9 cellular contexts compared by ENCODE assay signal in the genomic region with DNA sequence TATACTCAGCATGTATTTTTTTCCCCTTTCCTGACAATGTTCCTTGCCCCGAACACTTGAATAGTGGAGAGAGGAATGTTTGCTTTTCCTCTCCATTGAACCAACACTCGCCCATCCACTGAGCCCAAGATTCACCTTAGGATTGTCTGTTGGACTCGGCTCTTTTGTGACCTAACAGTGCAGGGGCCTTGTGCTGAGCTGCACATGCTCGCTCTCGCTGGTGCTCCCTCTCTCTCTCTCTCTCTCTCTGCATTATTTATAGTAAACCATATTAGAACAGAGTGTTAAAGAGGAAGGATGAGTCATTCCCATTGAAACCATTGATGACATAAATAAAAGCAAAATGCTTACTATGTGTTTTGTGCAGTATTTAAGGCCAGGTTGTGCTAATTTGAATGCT. TPM values are rescaled to one million over a fixed set of nuclear protein-coding genes. Genes with fewer than 3 reads are reported as not detected.
DNase-seq lines count a peak whose midpoint lies in the region; ATAC-seq, FAIRE-seq and TF ChIP-seq lines count a peak whose summit lies in the region.
"Had no signal": no experiment of that assay in that cellular context is flagged by ENCODE, and none has a peak within 500 bp of the region (broad histone marks: within the 10 kb centered on the region; RNA-seq: fewer than 3 reads in every experiment).

No MANE protein-coding gene starts in this region.

- TF ChIP-seq EP300 in SK-N-SH (IDR thresholded peaks at IDR 0.05; ENCODE audit: borderline replicate concordance in 1 of 2, low read depth in 1 of 2, low read length in 1 of 2): no peak

- no peaks in the 10 kb centered on the region for H3K27me3 Mint-ChIP-seq in progenitor cell of endocrine pancreas

- TF ChIP-seq CTCF in RWPE2 (IDR thresholded peaks at IDR 0.05; ENCODE audit: poor library complexity, severe bottlenecking) (no peak), endothelial cell of umbilical vein (IDR thresholded peaks at IDR 0.05; ENCODE audit: extremely low read depth in 1 of 2, insufficient read depth in 1 of 2, low read depth in 1 of 2, low read length in 2 of 2) (no peak), progenitor cell of endocrine pancreas (IDR thresholded peaks at IDR 0.05; ENCODE audit: unreplicated experiment) (no peak), SK-N-SH (IDR thresholded peaks at IDR 0.05) (no peak), WERI-Rb-1 (IDR thresholded peaks at IDR 0.05; ENCODE audit: low read depth, low read length) (no peak)

- H3K4me1 Mint-ChIP-seq in progenitor cell of endocrine pancreas (ENCODE audit: low read depth): peaks cover 84% of the 10 kb centered on the region

- no peaks in the 10 kb centered on the region for H3K9me2 ChIP-seq in SK-N-SH

- intact Hi-C loops in endothelial cell of umbilical vein (cut with micrococcal nuclease): loop anchor here (1.0 to 2.0 kb wide), 5 partner anchors 19 to 99 kb away; no protein-coding TSS in a partner anchor

- peak; percentile 70 for ATAC-seq in RWPE2 (ENCODE audit: low read depth)
- no peak for ATAC-seq in HG02870 (IDR thresholded peaks at IDR 0.05; ENCODE audit: unreplicated experiment)
- ATAC-seq in GM19463 (IDR thresholded peaks at IDR 0.05; ENCODE audit: unreplicated experiment): no peak

- TF ChIP-seq RAD21 in SK-N-SH (IDR thresholded peaks at IDR 0.05; ENCODE audit: low read length): no peak

- peaks cover 1% of the 10 kb centered on the region for H3K36me3 Mint-ChIP-seq in progenitor cell of endocrine pancreas (ENCODE audit: insufficient read depth)

- FAIRE-seq in endothelial cell of umbilical vein (lab: Jason Lieb, UNC): peak; percentile 91

- DNase-seq in DMS53 treated with DMSO at 0.1 percent for 48 hours (lab: John Stamatoyannopoulos, UW; ENCODE audit: unreplicated experiment) (peak; percentile 92), RWPE2 (ENCODE audit: low spot score) (no peak), endothelial cell of umbilical vein (ENCODE audit: low read depth, low spot score) (peak; percentile 80), progenitor cell of endocrine pancreas (ENCODE audit: low spot score, unreplicated experiment) (no peak), SK-N-SH (no peak), WERI-Rb-1 (no peak)
- DNase-seq: NCI-H1417 treated with DMSO at 0.1 percent for 48 hours had no signal

- H3K27me3 ChIP-seq in RWPE2 (ENCODE audit: insufficient read depth, poor library complexity, severe bottlenecking): no peaks in the 10 kb centered on the region
- no peaks in the 10 kb centered on the region for H3K27me3 ChIP-seq in endothelial cell of umbilical vein (ENCODE audit: control insufficient read depth in 2 of 2, insufficient read depth in 2 of 2, low read length in 2 of 2)
- H3K27me3 ChIP-seq in SK-N-SH (ENCODE audit: insufficient read depth): peaks cover 39% of the 10 kb centered on the region
- H3K27me3 ChIP-seq in WERI-Rb-1 (ENCODE audit: insufficient read depth, low read depth, severe bottlenecking): no peaks in the 10 kb centered on the region

- peak overlapping the region; percentile 97 for H3K27ac Mint-ChIP-seq in progenitor cell of endocrine pancreas

- H3K4me1 ChIP-seq in RWPE2 (ENCODE audit: insufficient read depth, poor library complexity, severe bottlenecking) (peaks cover 26% of the 10 kb centered on the region), endothelial cell of umbilical vein (ENCODE audit: control insufficient read depth, extremely low read depth, insufficient read depth, low read length) (peaks cover 38% of the 10 kb centered on the region), SK-N-SH (ENCODE audit: control insufficient read depth in 1 of 2, insufficient read depth in 2 of 2, low read depth in 1 of 2, low read length in 1 of 2) (peaks cover 17 to 19% of the 10 kb centered on the region in 2 experiments; a peak in 3 of 4 replicates)

- peak overlapping the region; percentile 61 for H3K4me2 ChIP-seq in endothelial cell of umbilical vein (ENCODE audit: insufficient read depth, low read length)
- H3K4me2 ChIP-seq in SK-N-SH: no peak overlapping the region

- no TSS peak for BruUV-seq in endothelial cell of umbilical vein (replicated peaks; lab: Mats Ljungman, UMichigan)

- no peaks in the 10 kb centered on the region for H3K9me3 ChIP-seq in RWPE2 (ENCODE audit: severe bottlenecking)
- H3K9me3 ChIP-seq in endothelial cell of umbilical vein (replicated peaks; ENCODE audit: control insufficient read depth, insufficient read depth, low read length): no peaks in the 10 kb centered on the region
- H3K9me3 ChIP-seq in SK-N-SH: no peaks in the 10 kb centered on the region
- H3K9me3 ChIP-seq in WERI-Rb-1 (ENCODE audit: severe bottlenecking): no peaks in the 10 kb centered on the region

- H3K36me3 ChIP-seq in RWPE2 (ENCODE audit: low read depth) (peaks cover 6% of the 10 kb centered on the region), endothelial cell of umbilical vein (ENCODE audit: control insufficient read depth in 2 of 2, extremely low read depth in 1 of 2, insufficient read depth in 2 of 2, low read length in 2 of 2) (no peaks in the 10 kb centered on the region), SK-N-SH (replicated peaks in 1 of 2; ENCODE audit: control insufficient read depth in 1 of 2, insufficient read depth in 2 of 2, low read length in 1 of 2) (no peaks in the 10 kb centered on the region), WERI-Rb-1 (no peaks in the 10 kb centered on the region)

- no peaks in the 10 kb centered on the region for H3K9me3 Mint-ChIP-seq in progenitor cell of endocrine pancreas (ENCODE audit: low read depth)

- H3K9ac ChIP-seq in endothelial cell of umbilical vein (replicated peaks; ENCODE audit: extremely low read depth, insufficient read depth, low read length) (peak overlapping the region; percentile 72), SK-N-SH (no peak overlapping the region)

- 48% methylated on average over 5 of the region's 5 CpGs for WGBS in SK-N-SH (ENCODE audit: low lambda C conversion rate)

- H3F3A ChIP-seq in SK-N-SH (replicated peaks; ENCODE audit: insufficient read depth): no peaks in the 10 kb centered on the region

- H3K4me3 Mint-ChIP-seq in progenitor cell of endocrine pancreas (ENCODE audit: low read depth): no peak overlapping the region

- H4K20me1 ChIP-seq in endothelial cell of umbilical vein (replicated peaks; ENCODE audit: control insufficient read depth, extremely low read depth, insufficient read depth, low read length) (no peaks in the 10 kb centered on the region), SK-N-SH (ENCODE audit: insufficient read depth) (no peaks in the 10 kb centered on the region)

- H3K27ac ChIP-seq in RWPE2 (ENCODE audit: poor library complexity, severe bottlenecking) (peak overlapping the region; percentile 40), endothelial cell of umbilical vein (ENCODE audit: insufficient read depth, low read depth, low read length) (peak overlapping the region; percentile 94), SK-N-SH (ENCODE audit: low read depth in 2 of 2, low read length in 1 of 2) (no peak overlapping the region), WERI-Rb-1 (no peak overlapping the region)

- no peak for TF ChIP-seq POLR2A in endothelial cell of umbilical vein (IDR thresholded peaks at IDR 0.05; ENCODE audit: low read depth, low read length)

- H3K4me3 ChIP-seq in RWPE2 (ENCODE audit: severe bottlenecking) (no peak overlapping the region), endothelial cell of umbilical vein (replicated peaks in 1 of 3; ENCODE audit: insufficient read depth in 1 of 3, low read depth in 1 of 3, low read length in 3 of 3) (no peak overlapping the region), SK-N-SH (ENCODE audit: low read depth in 2 of 2, low read length in 1 of 2) (no peak overlapping the region), WERI-Rb-1 (ENCODE audit: low read depth, low read length) (no peak overlapping the region)

- peaks cover 5% of the 10 kb centered on the region for H3K79me2 ChIP-seq in endothelial cell of umbilical vein (ENCODE audit: control insufficient read depth, insufficient read depth, low read length)
- no peaks in the 10 kb centered on the region for H3K79me2 ChIP-seq in SK-N-SH (ENCODE audit: insufficient read depth)

- dilution Hi-C loops in endothelial cell of umbilical vein (cut with MboI; ENCODE audit: extremely low pct_ligation_motif_present, low sequenced_read_pairs): no loop called here

- H3K9me1 ChIP-seq in endothelial cell of umbilical vein (replicated peaks; ENCODE audit: control insufficient read depth, extremely low read depth, insufficient read depth, low read length): no peaks in the 10 kb centered on the region

- CTCF ChIA-PET in endothelial cell of umbilical vein (lab: Charles Lee): interaction anchor here (1.1 to 2.2 kb wide), 4 partner anchors 9 to 181 kb away, joined by 4 to 10 read pairs (median 6); no protein-coding TSS in a partner anchor
- CTCF ChIA-PET in SK-N-SH (lab: Yijun Ruan, JAX): interaction anchor here (0.8 to 1.6 kb wide), 2 partner anchors 14 to 87 kb away, joined by 3 to 5 read pairs; no protein-coding TSS in a partner anchor

- H2AFZ ChIP-seq in endothelial cell of umbilical vein (ENCODE audit: low read depth, low read length): peak overlapping the region; percentile 76
- H2AFZ ChIP-seq in SK-N-SH (ENCODE audit: low read depth): no peak overlapping the region

- POLR2A ChIA-PET in endothelial cell of umbilical vein (lab: Charles Lee) (no interaction called here), SK-N-SH (lab: Yijun Ruan, JAX) (no interaction called here)

TF ChIP-seq in endothelial cell of umbilical vein, 7 proteins besides CTCF, POLR2A, EP300 and RAD21 (continues in another document):
- TF ChIP-seq, protein P1, sequence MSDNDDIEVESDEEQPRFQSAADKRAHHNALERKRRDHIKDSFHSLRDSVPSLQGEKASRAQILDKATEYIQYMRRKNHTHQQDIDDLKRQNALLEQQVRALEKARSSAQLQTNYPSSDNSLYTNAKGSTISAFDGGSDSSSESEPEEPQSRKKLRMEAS (IDR thresholded peaks at IDR 0.05; ENCODE audit: insufficient read depth, insufficient read length): no peak

TF ChIP-seq in SK-N-SH, 30 proteins besides CTCF, POLR2A, EP300 and RAD21 (continues in another document):
- TF ChIP-seq ELF1 (IDR thresholded peaks at IDR 0.05) (no peak), NRF1 (IDR thresholded peaks at IDR 0.05; ENCODE audit: low read depth, low read length) (no peak), MXI1 (IDR thresholded peaks at IDR 0.05; ENCODE audit: low read depth, low read length) (no peak), GABPA (IDR thresholded peaks at IDR 0.05; ENCODE audit: low read depth) (no peak)

RNA-seq across cellular contexts. Expression of gene ZBTB16, which starts 20.7 kb away (rescaled TPM):
- total RNA-seq in endothelial cell of umbilical vein (19.5 and 20.3 TPM in 2 replicates), progenitor cell of endocrine pancreas (29.6 and 32.6 TPM in 2 replicates)
- polyA plus RNA-seq in endothelial cell of umbilical vein (9.8 and 16.7 TPM in 2 replicates), SK-N-SH (2012; rRNA removed) (not detected in 2 replicates)
- polyA plus RNA-seq in endothelial cell of umbilical vein (2011; cell fraction: cytosol; rRNA removed): 6.6 and 8.0 TPM in 2 replicates
- polyA plus RNA-seq in endothelial cell of umbilical vein (2011; cell fraction: nucleus; rRNA removed): 25.1 and 34.1 TPM in 2 replicates
- polyA plus RNA-seq in endothelial cell of umbilical vein (2012): 2.9 and 8.0 TPM in 2 replicates
- 63.9 and 64.1 TPM in 2 replicates for polyA minus RNA-seq in endothelial cell of umbilical vein
- polyA minus RNA-seq in endothelial cell of umbilical vein (2011; cell fraction: cytosol; rRNA and poly(A)+ RNA removed): not detected
- polyA minus RNA-seq in endothelial cell of umbilical vein (2011; cell fraction: nucleus; rRNA and poly(A)+ RNA removed): 48.0 and 80.7 TPM in 2 replicates
- not detected in 2 replicates for polyA plus RNA-seq in SK-N-SH (2012; cell fraction: cytosol; rRNA removed)
- polyA plus RNA-seq in SK-N-SH (2012; cell fraction: nucleus; rRNA removed): not detected in 2 replicates

Comparison
In these comparisons a context has a peak if more than half of its experiments do, and no peak if none do; other contexts are left out.
1. DNase-seq: peak in DMS53 treated with DMSO at 0.1 percent for 48 hours (single experiment) and endothelial cell of umbilical vein (single experiment); none in RWPE2 (single experiment), progenitor cell of endocrine pancreas (single experiment), SK-N-SH (single experiment) and WERI-Rb-1 (single experiment).
2. H3K27ac ChIP-seq: peak in RWPE2 (single experiment) and endothelial cell of umbilical vein (single experiment); none in SK-N-SH (0 of 2) and WERI-Rb-1 (single experiment).